ENCODE assay signal across 23 cellular contexts in genomic region chr3:125109541-125109925, GRCh38. TPM values are rescaled to one million over a fixed set of nuclear protein-coding genes. Genes with fewer than 3 reads are reported as not detected.
A peak's percentile ranks its signal among the peaks of the same experiment; 100 is the strongest.
DNase-seq lines count a peak whose midpoint lies in the region; ATAC-seq, FAIRE-seq and TF ChIP-seq lines count a peak whose summit lies in the region.
"Had no signal": no experiment of that assay in that cellular context is flagged by ENCODE, and none has a peak within 500 bp of the region (broad histone marks: within the 10 kb centered on the region; RNA-seq: fewer than 3 reads in every experiment).

No MANE protein-coding gene starts in this region.

- TF ChIP-seq POLR2A in A549 (IDR thresholded peaks at IDR 0.05; ENCODE audit: low read length), result no peak

- WGBS in A549 (ENCODE audit: missing lambda C conversion rate), result 85% methylated on average over 4 of the region's 4 CpGs

- peaks cover 8% of the 10 kb centered on the region for H3K36me3 Mint-ChIP-seq in mesothelial cell of epicardium
- peaks cover 3 to 6% of the 10 kb centered on the region in 2 donors for H3K36me3 Mint-ChIP-seq in activated T-cell treated with anti-CD3 and anti-CD28 coated beads, Interleukin-2, amount 50 U/mL, for 72 hours (ENCODE audit: insufficient read depth in 2 of 2)
- H3K36me3 Mint-ChIP-seq: CD4-positive, CD25-positive, alpha-beta regulatory T cell had no signal

- TF ChIP-seq RAD21 in A549 (conservative IDR thresholded peaks at IDR 0.05 in 1 of 2, IDR thresholded peaks at IDR 0.05 in 1 of 2), result no peak

- H3K9me3 Mint-ChIP-seq in mesothelial cell of epicardium, result peaks cover 9% of the 10 kb centered on the region
- H3K9me3 Mint-ChIP-seq in activated T-cell treated with anti-CD3 and anti-CD28 coated beads, Interleukin-2, amount 50 U/mL, for 72 hours, result peaks cover 3 to 5% of the 10 kb centered on the region in 2 donors

- no peak overlapping the region for H3K4me3 Mint-ChIP-seq in mesothelial cell of epicardium
- H3K4me3 Mint-ChIP-seq in activated T-cell treated with anti-CD3 and anti-CD28 coated beads, Interleukin-2, amount 50 U/mL, for 72 hours, result no peak overlapping the region
- H3K4me3 Mint-ChIP-seq: brain; CD4-positive, CD25-positive, alpha-beta regulatory T cell had no signal

- POLR2A ChIA-PET in A549 (lab: Yijun Ruan, JAX) (no interaction called here), RWPE1 (lab: Yijun Ruan, JAX; ENCODE audit: low non-redundant PET) (no interaction called here)

- TF ChIP-seq CTCF in A549 (IDR thresholded peaks at IDR 0.05) (no peak), GM12865 (IDR thresholded peaks at IDR 0.05; ENCODE audit: insufficient read depth, low read depth, low read length, missing control alignments) (no peak), RWPE1 (conservative IDR thresholded peaks at IDR 0.05; ENCODE audit: low read depth) (no peak), fibroblast of villous mesenchyme (IDR thresholded peaks at IDR 0.05; ENCODE audit: insufficient read depth, low read depth, low read length) (no peak), mesothelial cell of epicardium (IDR thresholded peaks at IDR 0.05; ENCODE audit: unreplicated experiment) (no peak)

- no peak for DNase-seq in A549 (ENCODE audit: low read depth in 1 of 2, low spot score in 1 of 2)
- peak; percentile 58 for DNase-seq in GM12865 (ENCODE audit: low read depth)
- no peak for DNase-seq in RWPE1 (ENCODE audit: low spot score)
- peak; percentile 37 for DNase-seq in fibroblast of villous mesenchyme (ENCODE audit: low read depth)
- DNase-seq in mesothelial cell of epicardium (ENCODE audit: low spot score in 2 of 2, unreplicated experiment in 2 of 2), result no peak
- no peak for DNase-seq in inferior parietal cortex (ENCODE audit: extremely low spot score)
- DNase-seq in activated T-cell treated with anti-CD3 and anti-CD28 coated beads, Interleukin-2, amount 50 U/mL, for 72 hours, result no peak
- DNase-seq: ACHN; CD4-positive, CD25-positive, alpha-beta regulatory T cell; cortex of kidney; hippocampal formation; lower lobe of right lung; NCI-H1436 treated with DMSO at 0.1 percent for 48 hours; stimulated activated CD4-positive, alpha-beta T cell treated with anti-CD3 and anti-CD28 coated beads, Interleukin-15, amount 100 ng/mL, for 24 hours had no signal

- no peak overlapping the region for H3K4me3 ChIP-seq in A549
- peak overlapping the region; percentile 79 for H3K4me3 ChIP-seq in GM12865 (ENCODE audit: low read depth, low read length)
- peak overlapping the region; percentile 88 for H3K4me3 ChIP-seq in fibroblast of villous mesenchyme (ENCODE audit: low read depth, low read length)
- H3K4me3 ChIP-seq: lower lobe of right lung, right atrium auricular region, suprapubic skin, vagina had no signal

- peaks cover 33% of the 10 kb centered on the region for H3K4me1 ChIP-seq in A549
- H3K4me1 ChIP-seq: lower lobe of right lung had no signal

- no peak for ATAC-seq in A549
- no peak for ATAC-seq in HG03280 (IDR thresholded peaks at IDR 0.05; ENCODE audit: unreplicated experiment)
- ATAC-seq in activated T-cell treated with anti-CD3 and anti-CD28 coated beads, Interleukin-2, amount 50 U/mL, for 72 hours (replicated peaks in 1 of 2), result no peak
- ATAC-seq: HepG2 had no signal

- H3K9me3 ChIP-seq in A549, result no peaks in the 10 kb centered on the region; the same call in 1 of the 3 replicates
- H3K9me3 ChIP-seq: lower lobe of right lung, right atrium auricular region, suprapubic skin, vagina had no signal

- CTCF ChIA-PET in A549 (lab: Yijun Ruan, JAX) (interaction anchor here (0.7 to 1.4 kb wide), 2 partner anchors 30 to 41 kb away, joined by 3 to 5 read pairs; no protein-coding TSS in a partner anchor), RWPE1 (lab: Yijun Ruan, JAX) (interaction anchor here (0.5 kb wide), 1 partner anchor 13 kb away, joined by 3 read pairs; no protein-coding TSS in a partner anchor)

- H3K4me1 Mint-ChIP-seq in mesothelial cell of epicardium, result peaks cover 4% of the 10 kb centered on the region
- peaks cover 43% of the 10 kb centered on the region for H3K4me1 Mint-ChIP-seq in activated T-cell treated with anti-CD3 and anti-CD28 coated beads, Interleukin-2, amount 50 U/mL, for 72 hours (ENCODE audit: low read depth)
- H3K4me1 Mint-ChIP-seq: CD4-positive, CD25-positive, alpha-beta regulatory T cell had no signal

- 0 out of 3 replicates have a peak overlapping the region, but pooled peaks have one; percentile 58 for H3K4me2 ChIP-seq in A549

- no peak for TF ChIP-seq EP300 in A549 (IDR thresholded peaks at IDR 0.05)

- no peaks in the 10 kb centered on the region for H3K27me3 Mint-ChIP-seq in mesothelial cell of epicardium (ENCODE audit: low read depth)
- H3K27me3 Mint-ChIP-seq in activated T-cell treated with anti-CD3 and anti-CD28 coated beads, Interleukin-2, amount 50 U/mL, for 72 hours (ENCODE audit: low read depth), result peaks cover 42% of the 10 kb centered on the region

- no peak for FAIRE-seq in A549 (lab: Jason Lieb, UNC)
- FAIRE-seq: endometrium, G401.6, HepG2 had no signal

- H3K27ac ChIP-seq in A549, result peak overlapping the region; percentile 81 to 89; a peak in 5 of 6 replicates
- H3K27ac ChIP-seq in RWPE1, result peak overlapping the region; percentile 86; the same call in 1 of the 2 replicates
- H3K27ac ChIP-seq: lower lobe of right lung, right atrium auricular region, suprapubic skin, vagina had no signal

- H3K27ac Mint-ChIP-seq in mesothelial cell of epicardium, result no peak overlapping the region
- no peak overlapping the region for H3K27ac Mint-ChIP-seq in activated T-cell treated with anti-CD3 and anti-CD28 coated beads, Interleukin-2, amount 50 U/mL, for 72 hours
- H3K27ac Mint-ChIP-seq: activated naive CD4-positive, alpha-beta T cell treated with anti-CD3 and anti-CD28 coated beads, Interleukin-2, amount 50 U/mL, for 72 hours; brain had no signal

TF ChIP-seq in A549, 52 proteins besides CTCF, POLR2A, EP300 and RAD21:
- no peak for TF ChIP-seq FOXS1 (CRISPR knock-in tag; IDR thresholded peaks at IDR 0.05)
- TF ChIP-seq CEBPB (IDR thresholded peaks at IDR 0.05), result no peak
- no peak for TF ChIP-seq BHLHE40 (IDR thresholded peaks at IDR 0.05; ENCODE audit: low read depth, low read length)
- no peak for TF ChIP-seq PBX3 (IDR thresholded peaks at IDR 0.05)
- TF ChIP-seq MAFK (IDR thresholded peaks at IDR 0.05; ENCODE audit: partially characterized antibody), result no peak
- TF ChIP-seq HOXB5 (CRISPR knock-in tag; IDR thresholded peaks at IDR 0.05), result no peak
- no peak for TF ChIP-seq CHD4 (IDR thresholded peaks at IDR 0.05; ENCODE audit: borderline replicate concordance)
- TF ChIP-seq HOXB13 (CRISPR knock-in tag; IDR thresholded peaks at IDR 0.05; ENCODE audit: low read depth), result no peak
- no peak for TF ChIP-seq HOXA7 (CRISPR knock-in tag; IDR thresholded peaks at IDR 0.05)
- no peak for TF ChIP-seq CBX2 (IDR thresholded peaks at IDR 0.05; ENCODE audit: borderline replicate concordance, low read depth)
- no peak for TF ChIP-seq ZC3H11A (IDR thresholded peaks at IDR 0.05)
- no peak for TF ChIP-seq ATOH8 (CRISPR knock-in tag; IDR thresholded peaks at IDR 0.05; ENCODE audit: low read depth)
- TF ChIP-seq CHD2 (IDR thresholded peaks at IDR 0.05; ENCODE audit: low read length, partially characterized antibody), result no peak
- no peak for TF ChIP-seq ELK1 (IDR thresholded peaks at IDR 0.05; ENCODE audit: low read depth, low read length)
- no peak for TF ChIP-seq RNF2 (IDR thresholded peaks at IDR 0.05; ENCODE audit: borderline replicate concordance, low read depth)

RNA-seq across cellular contexts. Expression of gene HEG1, which starts 53.7 kb away (rescaled TPM):
- 5.4 and 7.9 TPM in 2 replicates for polyA plus RNA-seq in A549 (2011; rRNA removed)
- polyA plus RNA-seq in A549 (2012; cell fraction: cytosol; rRNA removed), result 2.7 and 3.8 TPM in 2 replicates
- polyA plus RNA-seq in A549 (2012; cell fraction: nucleus; rRNA removed), result 4.4 and 5.4 TPM in 2 replicates
- 5.6 to 6.6 TPM (median 5.9 TPM) in 3 replicates for polyA plus RNA-seq in A549 (2017; fragmentation: RNase III; extraction: RNeasy Plus Mini Kit Qiagen cat#74134 plus additional on column Dnase treatment)
- 8.3 and 13.1 TPM in 2 replicates for polyA minus RNA-seq in A549 (2011; rRNA and poly(A)+ RNA removed)
- total RNA-seq in fibroblast of villous mesenchyme, result 110 and 199 TPM in 2 replicates
- total RNA-seq in mesothelial cell of epicardium, result 12.8 to 14.4 TPM (median 13.8 TPM) in 3 replicates
- 1 to 10 TPM; 7.4 to 9.5 TPM for total RNA-seq in activated T-cell treated with anti-CD3 and anti-CD28 coated beads, Interleukin-2, amount 50 U/mL, for 72 hours

Comparison
In these comparisons a context has a peak if more than half of its experiments do, and no peak if none do; other contexts are left out.
1. DNase-seq: peak in GM12865 (single experiment) and fibroblast of villous mesenchyme (single experiment); none in A549 (0 of 2), RWPE1 (single experiment), mesothelial cell of epicardium (0 of 2), inferior parietal cortex (single experiment) and activated T-cell treated with anti-CD3 and anti-CD28 coated beads, Interleukin-2, amount 50 U/mL, for 72 hours (0 of 2).